12 cellular contexts compared by ENCODE assay signal in genomic region chr12:52634266-52635056, GRCh38. TPM values are rescaled to one million over a fixed set of nuclear protein-coding genes. Genes with fewer than 3 reads are reported as not detected.
DNase-seq lines count a peak whose midpoint lies in the region; ATAC-seq and TF ChIP-seq lines count a peak whose summit lies in the region.
"Had no signal": no experiment of that assay in that cellular context is flagged by ENCODE, and none has a peak within 500 bp of the region (broad histone marks: within the 10 kb centered on the region; RNA-seq: fewer than 3 reads in every experiment).

No MANE protein-coding gene starts in this region.

- peaks cover 24% of the 10 kb centered on the region for H3K4me1 Mint-ChIP-seq in T-helper 17 cell

- no peak overlapping the region for H3K4me3 Mint-ChIP-seq in T-helper 17 cell

- H3K4me3 ChIP-seq in sigmoid colon: no peak overlapping the region

- no peaks in the 10 kb centered on the region for H3K36me3 ChIP-seq in sigmoid colon

- peaks cover 3% of the 10 kb centered on the region for H3K36me3 Mint-ChIP-seq in T-helper 17 cell (ENCODE audit: low read depth)

- 38 to 67% methylated on average over 7 of the region's 7 CpGs for WGBS in sigmoid colon, 2 donors

- no peak overlapping the region for H3K27ac ChIP-seq in sigmoid colon

- peak; percentile 99 for ATAC-seq in Right ventricle myocardium superior (ENCODE audit: poor library complexity)
- no peak for ATAC-seq in HG03045 (IDR thresholded peaks at IDR 0.05; ENCODE audit: unreplicated experiment)
- no peak for ATAC-seq in T-helper 17 cell
- ATAC-seq in GM18870 (IDR thresholded peaks at IDR 0.05; ENCODE audit: unreplicated experiment): no peak

- TF ChIP-seq POLR2A in sigmoid colon (IDR thresholded peaks at IDR 0.05): no peak

- H3K9me3 ChIP-seq in sigmoid colon (no peaks in the 10 kb centered on the region), T-helper 17 cell (ENCODE audit: control insufficient read depth, low read length, poor library complexity, severe bottlenecking) (no peaks in the 10 kb centered on the region)

- peaks cover 0 to 22% (median 3%) of the 10 kb centered on the region in 4 donors for H3K4me1 ChIP-seq in sigmoid colon

- no peak for TF ChIP-seq CTCF in sigmoid colon (IDR thresholded peaks at IDR 0.05)

- peaks cover 0 to 3% (median 0%) of the 10 kb centered on the region in 3 donors for H3K27me3 ChIP-seq in sigmoid colon

- H3K27ac Mint-ChIP-seq in T-helper 17 cell: no peak overlapping the region

- intact Hi-C loops in Right ventricle myocardium superior (cut with DNase I): no loop called here
- intact Hi-C loops in sigmoid colon (cut with DNase I): no loop called here

- DNase-seq in NCI-H345 (lab: John Stamatoyannopoulos, UW) (peak; percentile 52), NCI-H345 treated with DMSO at 0.1 percent for 48 hours (lab: John Stamatoyannopoulos, UW; ENCODE audit: unreplicated experiment) (no peak), NCI-H2171 (lab: John Stamatoyannopoulos, UW) (peak; percentile 70), Right ventricle myocardium superior (peak; percentile 87), sigmoid colon (peak; percentile 90), T-helper 17 cell (no peak)
- DNase-seq: GF-D8, NCI-H226 had no signal

- peaks cover 28% of the 10 kb centered on the region for H3K27me3 Mint-ChIP-seq in T-helper 17 cell

- TF ChIP-seq EP300 in sigmoid colon (IDR thresholded peaks at IDR 0.05): no peak

RNA-seq across cellular contexts. Expression of gene KRT73, which starts 16.1 kb away (rescaled TPM):
- total RNA-seq in Right ventricle myocardium superior (not detected), sigmoid colon (not detected), T-helper 17 cell (1 to 10 TPM in 1 of 2 donors, under 1 TPM in 1; 0.40 to 1.1 TPM)
- polyA plus RNA-seq in sigmoid colon: under 1 TPM in 1 of 3 donors, not detected in 2; 0.73 TPM
- total RNA-seq: bronchial epithelial cell, SK-MEL-5 had no signal

RNA-seq across cellular contexts. Expression of gene KRT2, which starts 17.6 kb away (rescaled TPM):
- total RNA-seq in Right ventricle myocardium superior: not detected
- total RNA-seq in sigmoid colon: not detected
- polyA plus RNA-seq in sigmoid colon: under 1 TPM in 1 of 3 donors, not detected in 2; 0.38 TPM
- not detected for total RNA-seq in T-helper 17 cell
- total RNA-seq: bronchial epithelial cell, SK-MEL-5 had no signal

RNA-seq across cellular contexts. Expression of gene KRT72, which starts 33.2 kb away (rescaled TPM):
- not detected for total RNA-seq in Right ventricle myocardium superior
- total RNA-seq in sigmoid colon: not detected
- polyA plus RNA-seq in sigmoid colon: under 1 TPM in 1 of 3 donors, not detected in 2; 0.79 TPM
- total RNA-seq in T-helper 17 cell: 1 to 10 TPM in 1 of 2 donors, under 1 TPM in 1; 0.60 to 1.6 TPM
- total RNA-seq: bronchial epithelial cell, SK-MEL-5 had no signal

RNA-seq across cellular contexts. Expression of gene KRT1, which starts 45.7 kb away (rescaled TPM):
- total RNA-seq in Right ventricle myocardium superior (not detected), sigmoid colon (not detected), T-helper 17 cell (1 to 10 TPM in 1 of 2 donors, under 1 TPM in 1; 0.83 to 3.1 TPM)
- polyA plus RNA-seq in sigmoid colon: not detected
- total RNA-seq: bronchial epithelial cell, SK-MEL-5 had no signal

Comparison
In these comparisons a context has a peak if more than half of its experiments do, and no peak if none do; other contexts are left out.
1. DNase-seq: peak in NCI-H345 (single experiment), NCI-H2171 (single experiment), Right ventricle myocardium superior (single experiment) and sigmoid colon (single experiment); none in NCI-H345 treated with DMSO at 0.1 percent for 48 hours (single experiment) and T-helper 17 cell (0 of 3).